In the genomic region with DNA sequence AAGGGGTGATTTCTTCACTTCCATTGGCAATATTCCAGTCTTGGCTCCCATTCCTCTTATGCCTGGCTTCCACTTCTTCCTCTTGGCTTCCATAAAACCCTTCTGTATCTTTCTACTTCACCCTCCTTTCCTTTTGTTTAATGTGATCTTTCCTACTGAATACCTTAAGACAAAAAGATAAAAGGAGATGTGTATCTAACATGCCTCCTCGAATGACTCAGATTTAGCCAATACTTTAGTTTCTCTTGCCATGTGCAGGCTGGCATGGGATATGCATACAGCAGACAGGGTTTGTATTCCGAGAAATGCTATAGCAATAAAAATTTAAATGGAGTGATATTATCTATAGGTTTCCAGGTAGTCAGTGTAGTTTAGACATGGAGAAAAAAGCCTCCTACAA, we compare ENCODE assay signal across 15 cellular contexts.
DNase-seq lines count a peak whose midpoint lies in the region; ATAC-seq, FAIRE-seq and TF ChIP-seq lines count a peak whose summit lies in the region.
"Had no signal": no experiment of that assay in that cellular context is flagged by ENCODE, and none has a peak within 500 bp of the region (broad histone marks: within the 10 kb centered on the region; RNA-seq: fewer than 3 reads in every experiment).

No MANE protein-coding gene starts in this region.

- DNase-seq in AG10803 (ENCODE audit: low read depth) (peak; percentile 13), mammary epithelial cell (peak; percentile 32), fibroblast of gingiva (ENCODE audit: low read depth) (peak; percentile 6), keratinocyte (ENCODE audit: low read depth, low spot score) (no peak), activated T-cell treated with anti-CD3 and anti-CD28 coated beads for 4 hours (no peak), natural killer cell (no peak)
- DNase-seq: 8988T; BE2C; CD4-positive, alpha-beta memory T cell; DMS79; GOT3; H9 had no signal

- H3K27ac Mint-ChIP-seq in natural killer cell: no peak overlapping the region
- H3K27ac Mint-ChIP-seq: CD4-positive, alpha-beta memory T cell; H9 had no signal

- BruUV-seq in mammary epithelial cell (replicated peaks; lab: Mats Ljungman, UMichigan): no TSS peak

- no peaks in the 10 kb centered on the region for H3K9me3 ChIP-seq in mammary epithelial cell (replicated peaks; ENCODE audit: insufficient read depth, low read length)
- H3K9me3 ChIP-seq in keratinocyte (ENCODE audit: control insufficient read depth, low read depth, low read length): no peaks in the 10 kb centered on the region
- H3K9me3 ChIP-seq: BE2C had no signal

- 75% methylated on average over 2 of the region's 2 CpGs for WGBS in mammary epithelial cell (ENCODE audit: low coverage, missing lambda C conversion rate)

- H3K9ac ChIP-seq in mammary epithelial cell (ENCODE audit: insufficient read depth, low read length): no peak overlapping the region
- H3K9ac ChIP-seq in keratinocyte (ENCODE audit: control insufficient read depth, extremely low read depth, insufficient read depth, low read length): no peak overlapping the region

- H3K36me3 ChIP-seq in mammary epithelial cell (ENCODE audit: insufficient read depth, low read length) (no peaks in the 10 kb centered on the region), keratinocyte (ENCODE audit: control insufficient read depth in 2 of 2, extremely low read depth in 1 of 2, insufficient read depth in 2 of 2, low read length in 2 of 2) (no peaks in the 10 kb centered on the region)
- H3K36me3 ChIP-seq: BE2C had no signal

- CTCF ChIA-PET in mammary epithelial cell (lab: Charles Lee; ENCODE audit: low non-redundant PET): no interaction called here

- H3K4me1 ChIP-seq in mammary epithelial cell (ENCODE audit: insufficient read depth, low read length) (peaks cover 16% of the 10 kb centered on the region), keratinocyte (ENCODE audit: control insufficient read depth, extremely low read depth, insufficient read depth, low read length) (peaks cover 16% of the 10 kb centered on the region)
- H3K4me1 ChIP-seq: BE2C had no signal

- H3K9me1 ChIP-seq in keratinocyte (ENCODE audit: control insufficient read depth, extremely low read depth, insufficient read depth, low read length): no peaks in the 10 kb centered on the region

- H3K27ac ChIP-seq in mammary epithelial cell (ENCODE audit: insufficient read depth, low read depth, low read length) (no peak overlapping the region), keratinocyte (ENCODE audit: control insufficient read depth, insufficient read depth, low read length) (no peak overlapping the region)
- H3K27ac ChIP-seq: C4-2B had no signal

- H3K4me3 Mint-ChIP-seq in natural killer cell: no peak overlapping the region
- H3K4me3 Mint-ChIP-seq: CD4-positive, alpha-beta memory T cell; H9 had no signal

- no peaks in the 10 kb centered on the region for H3K36me3 Mint-ChIP-seq in natural killer cell
- H3K36me3 Mint-ChIP-seq: CD4-positive, alpha-beta memory T cell had no signal

- H4K20me1 ChIP-seq in mammary epithelial cell (ENCODE audit: insufficient read depth, low read length) (no peaks in the 10 kb centered on the region), keratinocyte (ENCODE audit: control insufficient read depth, extremely low read depth, insufficient read depth, low read length) (no peaks in the 10 kb centered on the region)

- in situ Hi-C loops in mammary epithelial cell (cut with MboI; ENCODE audit: low sequenced_read_pairs in 2 of 2): no loop called here

- H3K4me2 ChIP-seq in mammary epithelial cell (ENCODE audit: insufficient read depth, low read depth, low read length): no peak overlapping the region
- H3K4me2 ChIP-seq in keratinocyte (ENCODE audit: control insufficient read depth, extremely low read depth, insufficient read depth, low read depth, low read length): peak overlapping the region; percentile 28

- H3K9me3 Mint-ChIP-seq in natural killer cell: no peaks in the 10 kb centered on the region
- H3K9me3 Mint-ChIP-seq: CD4-positive, alpha-beta memory T cell; H9 had no signal

- no peaks in the 10 kb centered on the region for H3K4me1 Mint-ChIP-seq in natural killer cell
- H3K4me1 Mint-ChIP-seq: CD4-positive, alpha-beta memory T cell; H9 had no signal

- TF ChIP-seq CTCF in AG10803 (conservative IDR thresholded peaks at IDR 0.05; ENCODE audit: low read length) (no peak), mammary epithelial cell (conservative IDR thresholded peaks at IDR 0.05 in 1 of 2, IDR thresholded peaks at IDR 0.05 in 1 of 2; ENCODE audit: extremely low read depth in 1 of 2, insufficient read depth in 1 of 2, low read depth in 1 of 2, low read length in 2 of 2) (no peak), keratinocyte (optimal IDR thresholded peaks at IDR 0.05 in 1 of 3, IDR thresholded peaks at IDR 0.05 in 1 of 3, conservative IDR thresholded peaks at IDR 0.05 in 1 of 3; ENCODE audit: extremely low read depth in 1 of 3, insufficient read depth in 2 of 3, low read length in 3 of 3) (no peak), natural killer cell (IDR thresholded peaks at IDR 0.05) (no peak)

- dilution Hi-C loops in mammary epithelial cell (cut with HindIII; ENCODE audit: low sequenced_read_pairs): no loop called here
- dilution Hi-C loops in keratinocyte (cut with MboI; ENCODE audit: extremely low pct_ligation_motif_present, low sequenced_read_pairs): no loop called here

- H3K27me3 Mint-ChIP-seq in natural killer cell (ENCODE audit: low read depth in 2 of 2): peaks cover 12 to 42% of the 10 kb centered on the region in 2 donors

- H3K4me3 ChIP-seq in AG10803 (ENCODE audit: low read length): no peak overlapping the region
- no peak overlapping the region for H3K4me3 ChIP-seq in mammary epithelial cell (replicated peaks in 1 of 3; ENCODE audit: insufficient read depth in 1 of 3, low read depth in 2 of 3, low read length in 3 of 3)
- H3K4me3 ChIP-seq in keratinocyte (ENCODE audit: control insufficient read depth in 2 of 3, extremely low read depth in 1 of 3, insufficient read depth in 2 of 3, low read depth in 1 of 3, low read length in 3 of 3): no peak overlapping the region
- H3K4me3 ChIP-seq: GM12878 had no signal

- peak; percentile 75 for FAIRE-seq in keratinocyte (lab: Jason Lieb, UNC)
- FAIRE-seq: GM12878 had no signal

- H3K79me2 ChIP-seq in mammary epithelial cell (ENCODE audit: insufficient read depth, low read length): no peaks in the 10 kb centered on the region
- H3K79me2 ChIP-seq in keratinocyte (ENCODE audit: control insufficient read depth, insufficient read depth, low read length): no peaks in the 10 kb centered on the region

- no peak overlapping the region for H2AFZ ChIP-seq in mammary epithelial cell (ENCODE audit: low read depth, low read length)
- peak overlapping the region; percentile 62 for H2AFZ ChIP-seq in keratinocyte (ENCODE audit: control insufficient read depth, low read length)

- H3K27me3 ChIP-seq in mammary epithelial cell (ENCODE audit: insufficient read depth, low read length) (no peaks in the 10 kb centered on the region), keratinocyte (ENCODE audit: control insufficient read depth, extremely low read depth, insufficient read depth, low read length) (no peaks in the 10 kb centered on the region)
- H3K27me3 ChIP-seq: BE2C had no signal

- ATAC-seq in activated CD4-positive, CD25-positive, alpha-beta regulatory T cell treated with anti-CD3 and anti-CD28 coated beads, Interleukin-2, amount 50 U/mL, for 24 hours: no peak
- ATAC-seq in natural killer cell: no peak
- ATAC-seq: GM12878 had no signal

- intact Hi-C loops in mammary epithelial cell (cut with micrococcal nuclease) (no loop called here), natural killer cell (cut with micrococcal nuclease) (no loop called here)

Comparison
In these comparisons a context has a peak if more than half of its experiments do, and no peak if none do; other contexts are left out.
1. DNase-seq: peak in AG10803 (single experiment), mammary epithelial cell (single experiment) and fibroblast of gingiva (single experiment); none in keratinocyte (single experiment), activated T-cell treated with anti-CD3 and anti-CD28 coated beads for 4 hours (single experiment) and natural killer cell (single experiment).